In the genomic region with DNA sequence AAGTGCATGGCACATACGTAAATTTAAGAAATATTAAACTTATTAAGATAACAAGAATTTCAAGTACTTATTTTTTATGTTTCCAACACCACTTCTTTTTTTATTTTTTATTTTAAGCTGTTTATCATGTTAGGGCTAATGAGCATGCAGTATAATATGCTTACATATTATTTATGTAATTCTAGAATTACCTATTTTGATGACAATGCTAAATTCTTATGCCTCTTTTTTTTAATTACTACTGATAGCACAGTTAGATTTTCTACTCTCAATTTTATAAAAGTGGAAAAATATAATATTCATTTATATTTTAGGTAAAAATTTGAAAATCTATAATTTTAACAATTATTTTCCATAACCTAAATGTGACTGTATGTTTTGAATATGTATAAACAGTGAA, we compare ENCODE assay signal across 22 cellular contexts.
DNase-seq lines count a peak whose midpoint lies in the region; ATAC-seq, FAIRE-seq and TF ChIP-seq lines count a peak whose summit lies in the region.
"Had no signal": no experiment of that assay in that cellular context is flagged by ENCODE, and none has a peak within 500 bp of the region (broad histone marks: within the 10 kb centered on the region; RNA-seq: fewer than 3 reads in every experiment).

No MANE protein-coding gene starts in this region.

- H3K23ac ChIP-seq in IMR-90 (ENCODE audit: low read depth, low read length): no peak overlapping the region

- H3K9ac ChIP-seq in IMR-90 (ENCODE audit: low read depth, low read length): no peak overlapping the region
- H3K9ac ChIP-seq: BLaER1 had no signal

- no peak overlapping the region for H3K4me3 ChIP-seq in IMR-90 (ENCODE audit: insufficient read depth, low read depth, low read length)
- no peak overlapping the region for H3K4me3 ChIP-seq in pancreas
- H3K4me3 ChIP-seq: BLaER1, GM12878, GM23338 had no signal

- H4K91ac ChIP-seq in IMR-90 (ENCODE audit: insufficient read depth, low read depth, low read length): no peak overlapping the region

- H3K9me3 ChIP-seq in IMR-90 (ENCODE audit: control insufficient read depth, insufficient read depth, low read length) (no peaks in the 10 kb centered on the region), pancreas (no peaks in the 10 kb centered on the region)
- H3K9me3 ChIP-seq: BLaER1, Caco-2 had no signal

- no peak overlapping the region for H2AK9ac ChIP-seq in IMR-90 (replicated peaks; ENCODE audit: low read depth, low read length, poor library complexity)

- dilution Hi-C loops in IMR-90 (cut with HindIII; ENCODE audit: low sequenced_read_pairs, unreplicated experiment): no loop called here

- no peak overlapping the region for H2BK20ac ChIP-seq in IMR-90 (ENCODE audit: low read depth, low read length)

- FAIRE-seq in colon (lab: Jason Lieb, UNC) (peak; percentile 66), pancreas (lab: Jason Lieb, UNC) (peak; percentile 53)
- FAIRE-seq: D721Med, GM12878, GM19239 had no signal

- H3K4me2 ChIP-seq in IMR-90 (ENCODE audit: low read depth, low read length): no peak overlapping the region
- H3K4me2 ChIP-seq: BLaER1, GM23338 had no signal

- H3K27ac ChIP-seq in IMR-90 (ENCODE audit: insufficient read depth, low read length) (no peak overlapping the region), pancreas (no peak overlapping the region)
- H3K27ac ChIP-seq: BLaER1, C4-2B had no signal

- no peaks in the 10 kb centered on the region for H3K36me3 Mint-ChIP-seq in WTC11
- H3K36me3 Mint-ChIP-seq: CD4-positive, CD25-positive, alpha-beta regulatory T cell; CD8-positive, alpha-beta T cell had no signal

- no peaks in the 10 kb centered on the region for H3K9me1 ChIP-seq in IMR-90 (ENCODE audit: insufficient read depth, low read length)

- DNase-seq in IMR-90 (no peak), pancreas (no peak), WTC11 (ENCODE audit: low spot score) (no peak), foreskin melanocyte (no peak)
- no peak for DNase-seq in activated CD8-positive, alpha-beta memory T cell treated with anti-CD3 and anti-CD28 coated beads, Interleukin-2, amount 50 U/mL, for 48 hours
- DNase-seq: Caco-2; CD4-positive, CD25-positive, alpha-beta regulatory T cell; CD8-positive, alpha-beta T cell; DMS 273 treated with DMSO at 0.1 percent for 48 hours; DMS79; EL; GDM1; H9 had no signal

- H4K8ac ChIP-seq in IMR-90 (ENCODE audit: low read depth in 2 of 2, low read length in 2 of 2): no peak overlapping the region

- no peak overlapping the region for H2AFZ ChIP-seq in IMR-90 (replicated peaks; ENCODE audit: low read length, poor library complexity)
- H2AFZ ChIP-seq: GM23338 had no signal

- TF ChIP-seq RAD21 in IMR-90 (IDR thresholded peaks at IDR 0.05; ENCODE audit: low read length): no peak

- no peak overlapping the region for H3K4me3 Mint-ChIP-seq in WTC11
- H3K4me3 Mint-ChIP-seq: B cell; CD4-positive, CD25-positive, alpha-beta regulatory T cell; CD8-positive, alpha-beta T cell; GM23338; H9 had no signal

- TF ChIP-seq CTCF in IMR-90 (conservative IDR thresholded peaks at IDR 0.05; ENCODE audit: low read depth, low read length): no peak
- no peak for TF ChIP-seq CTCF in pancreas (IDR thresholded peaks at IDR 0.05)
- TF ChIP-seq CTCF in WTC11 (IDR thresholded peaks at IDR 0.05): no peak

- in situ Hi-C loops in IMR-90 (cut with MboI; ENCODE audit: low sequenced_read_pairs): loop anchor here (10.0 kb wide), 1 partner anchor 480 kb away; no protein-coding TSS in a partner anchor

- no peak overlapping the region for H3K14ac ChIP-seq in IMR-90 (replicated peaks; ENCODE audit: low read depth, low read length)

- H3K4me1 ChIP-seq in IMR-90 (ENCODE audit: control insufficient read depth, insufficient read depth, low read length) (no peaks in the 10 kb centered on the region), pancreas (peaks cover 0 to 6% (median 0%) of the 10 kb centered on the region in 3 donors)
- H3K4me1 ChIP-seq: BLaER1, Caco-2 had no signal

- no peaks in the 10 kb centered on the region for H3K27me3 Mint-ChIP-seq in WTC11 (ENCODE audit: low read depth)
- H3K27me3 Mint-ChIP-seq: B cell; CD4-positive, CD25-positive, alpha-beta regulatory T cell had no signal

- no peak overlapping the region for H2BK120ac ChIP-seq in IMR-90 (ENCODE audit: low read depth, low read length)

- H4K5ac ChIP-seq in IMR-90 (ENCODE audit: low read depth, low read length): no peak overlapping the region

- ATAC-seq in IMR-90 (ENCODE audit: low read depth) (no peak), pancreas (no peak), WTC11 (no peak)
- ATAC-seq: CD8-positive, alpha-beta T cell; GM12878; GM23338; HCT116 had no signal

- H3K56ac ChIP-seq in IMR-90 (ENCODE audit: extremely low read depth, insufficient read depth, low read length): no peak overlapping the region

- H3K18ac ChIP-seq in IMR-90 (ENCODE audit: low read depth, low read length): no peak overlapping the region

- H3K4ac ChIP-seq in IMR-90 (ENCODE audit: low read depth, low read length): no peak overlapping the region

- peaks cover 6% of the 10 kb centered on the region for H3K4me1 Mint-ChIP-seq in WTC11
- H3K4me1 Mint-ChIP-seq: CD4-positive, CD25-positive, alpha-beta regulatory T cell had no signal

- intact Hi-C loops in IMR-90 (cut with micrococcal nuclease) (no loop called here), pancreas (cut with DNase I) (loop anchor here in 1 of 3 donors (10.0 kb wide), 1 partner anchor 490 kb away; no protein-coding TSS in a partner anchor)

- no peaks in the 10 kb centered on the region for H3K79me1 ChIP-seq in IMR-90 (ENCODE audit: low read depth in 1 of 2, low read length in 2 of 2)

- CTCF ChIA-PET in IMR-90 (lab: Yijun Ruan, JAX): no interaction called here
- CTCF ChIA-PET in WTC11 (lab: Charles Lee): interaction anchor here (2.8 kb wide), 1 partner anchor 492 kb away, joined by 9 read pairs; no protein-coding TSS in a partner anchor

- H3K27ac Mint-ChIP-seq in WTC11: no peak overlapping the region
- H3K27ac Mint-ChIP-seq: B cell; CD4-positive, CD25-positive, alpha-beta regulatory T cell; CD8-positive, alpha-beta T cell; GM23338; H9 had no signal

- peaks cover 7% of the 10 kb centered on the region for H3K9me3 Mint-ChIP-seq in WTC11
- H3K9me3 Mint-ChIP-seq: CD8-positive, alpha-beta T cell had no signal

- TF ChIP-seq POLR2A in IMR-90 (IDR thresholded peaks at IDR 0.05; ENCODE audit: low read depth, low read length): no peak

- no CpG with 5 or more reads among the region's 1 CpG for WGBS in IMR-90 (ENCODE audit: extremely low coverage in 2 of 2, insufficient read length in 1 of 2), 2 experiments
- 68 to 87% methylated on average over 1 of the region's 1 CpG for WGBS in pancreas, 2 donors

- H3K27me3 ChIP-seq in IMR-90 (ENCODE audit: control insufficient read depth, insufficient read depth, low read length): no peaks in the 10 kb centered on the region
- no peaks in the 10 kb centered on the region for H3K27me3 ChIP-seq in pancreas
- H3K27me3 ChIP-seq: BLaER1 had no signal

- no peak overlapping the region for H2AK5ac ChIP-seq in IMR-90 (ENCODE audit: low read depth, low read length)

- H4K20me1 ChIP-seq in IMR-90 (ENCODE audit: insufficient read depth, low read length): no peaks in the 10 kb centered on the region
- H4K20me1 ChIP-seq: BLaER1 had no signal

- H3K36me3 ChIP-seq in IMR-90 (ENCODE audit: control insufficient read depth, insufficient read depth, low read length) (no peaks in the 10 kb centered on the region), pancreas (no peaks in the 10 kb centered on the region)
- H3K36me3 ChIP-seq: BLaER1 had no signal

- no peak overlapping the region for H2BK15ac ChIP-seq in IMR-90 (ENCODE audit: low read depth, low read length)

- no peak overlapping the region for H2BK5ac ChIP-seq in IMR-90 (ENCODE audit: low read depth, low read length, poor library complexity, severe bottlenecking)

- no TSS peak for BruUV-seq in IMR-90 (replicated peaks; lab: Mats Ljungman, UMichigan)

- POLR2A ChIA-PET in IMR-90 (lab: Charles Lee; ENCODE audit: unreplicated experiment) (no interaction called here), WTC11 (lab: Charles Lee) (no interaction called here)

TF ChIP-seq in IMR-90, 13 proteins besides CTCF, POLR2A, EP300 and RAD21:
- TF ChIP-seq SMC3 (IDR thresholded peaks at IDR 0.05; ENCODE audit: low read depth, low read length) (no peak), MAFK (IDR thresholded peaks at IDR 0.05; ENCODE audit: low read depth, low read length) (peak; percentile 82)

TF ChIP-seq in WTC11, 78 proteins besides CTCF, POLR2A, EP300 and RAD21:
- TF ChIP-seq EMX1 (CRISPR knock-in tag; IDR thresholded peaks at IDR 0.05): no peak
- TF ChIP-seq ZNF219 (CRISPR knock-in tag; IDR thresholded peaks at IDR 0.05; ENCODE audit: borderline replicate concordance): no peak
TF ChIP-seq in WTC11: peak in this region for 0.
